ENCODE assay signal across 1 cellular context in genomic region chr15:57500979-57501576, GRCh38.
TF ChIP-seq lines count a peak whose summit lies in the region.

No MANE protein-coding gene starts in this region.

TF ChIP-seq in SK-N-SH treated with all-trans-retinoic acid at 6 μM for 48 hours, 23 proteins besides CTCF, POLR2A, EP300 and RAD21 (continued from another document):
- TF ChIP-seq, protein P1, sequence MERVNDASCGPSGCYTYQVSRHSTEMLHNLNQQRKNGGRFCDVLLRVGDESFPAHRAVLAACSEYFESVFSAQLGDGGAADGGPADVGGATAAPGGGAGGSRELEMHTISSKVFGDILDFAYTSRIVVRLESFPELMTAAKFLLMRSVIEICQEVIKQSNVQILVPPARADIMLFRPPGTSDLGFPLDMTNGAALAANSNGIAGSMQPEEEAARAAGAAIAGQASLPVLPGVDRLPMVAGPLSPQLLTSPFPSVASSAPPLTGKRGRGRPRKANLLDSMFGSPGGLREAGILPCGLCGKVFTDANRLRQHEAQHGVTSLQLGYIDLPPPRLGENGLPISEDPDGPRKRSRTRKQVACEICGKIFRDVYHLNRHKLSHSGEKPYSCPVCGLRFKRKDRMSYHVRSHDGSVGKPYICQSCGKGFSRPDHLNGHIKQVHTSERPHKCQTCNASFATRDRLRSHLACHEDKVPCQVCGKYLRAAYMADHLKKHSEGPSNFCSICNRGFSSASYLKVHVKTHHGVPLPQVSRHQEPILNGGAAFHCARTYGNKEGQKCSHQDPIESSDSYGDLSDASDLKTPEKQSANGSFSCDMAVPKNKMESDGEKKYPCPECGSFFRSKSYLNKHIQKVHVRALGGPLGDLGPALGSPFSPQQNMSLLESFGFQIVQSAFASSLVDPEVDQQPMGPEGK (CRISPR knock-in tag; IDR thresholded peaks at IDR 0.05; ENCODE audit: borderline replicate concordance): no peak
- TF ChIP-seq CREB5 (CRISPR knock-in tag; IDR thresholded peaks at IDR 0.05; ENCODE audit: low read depth): no peak
- TF ChIP-seq GLIS3 (CRISPR knock-in tag; IDR thresholded peaks at IDR 0.05): no peak
- no peak for TF ChIP-seq PPARA (CRISPR knock-in tag; IDR thresholded peaks at IDR 0.05; ENCODE audit: borderline replicate concordance)
- no peak for TF ChIP-seq TCF4 (CRISPR knock-in tag; IDR thresholded peaks at IDR 0.05; ENCODE audit: borderline replicate concordance)
- no peak for TF ChIP-seq ZFP3 (CRISPR knock-in tag; IDR thresholded peaks at IDR 0.05)
- no peak for TF ChIP-seq CSDC2 (CRISPR knock-in tag; IDR thresholded peaks at IDR 0.05)
- TF ChIP-seq ZNF8 (CRISPR knock-in tag; IDR thresholded peaks at IDR 0.05): no peak
- no peak for TF ChIP-seq OSR1 (CRISPR knock-in tag; IDR thresholded peaks at IDR 0.05)
- TF ChIP-seq TOX (CRISPR knock-in tag; IDR thresholded peaks at IDR 0.05; ENCODE audit: borderline replicate concordance): no peak
- no peak for TF ChIP-seq ESRRG (CRISPR knock-in tag; IDR thresholded peaks at IDR 0.05)
